In genomic region chr3:88986834-88987233, GRCh38 we compare ENCODE assay signal across 17 cellular contexts.
A peak's percentile ranks its signal among the peaks of the same experiment; 100 is the strongest.
DNase-seq lines count a peak whose midpoint lies in the region; ATAC-seq lines count a peak whose summit lies in the region.
"Had no signal": no experiment of that assay in that cellular context is flagged by ENCODE, and none has a peak within 500 bp of the region (broad histone marks: within the 10 kb centered on the region; RNA-seq: fewer than 3 reads in every experiment).

No MANE protein-coding gene starts in this region.

- H3K36me3 ChIP-seq in GM23248 (ENCODE audit: low read depth) (no peaks in the 10 kb centered on the region), adipocyte (ENCODE audit: control insufficient read depth, insufficient read depth, low read length, severe bottlenecking) (no peaks in the 10 kb centered on the region)
- H3K36me3 ChIP-seq: MG63, vagina had no signal

- H3K4me1 Mint-ChIP-seq in activated T-helper 1 cell treated with anti-CD3 and anti-CD28 coated beads, Interleukin-12 subunit alpha, Interleukin-12 subunit beta, Interleukin-2, Interleukin-4 antibody, amounts not matched to agents 30 ng/mL and 10 ng/mL and 1 ng/mL, durations not matched to agents 14 hours and 24 hours and 36 hours (ENCODE audit: low read depth), result no peaks in the 10 kb centered on the region
- H3K4me1 Mint-ChIP-seq: activated naive CD4-positive, alpha-beta T cell treated with anti-CD3 and anti-CD28 coated beads, Interleukin-2, amount 50 U/mL, for 24 hours had no signal

- no peaks in the 10 kb centered on the region for H3K79me2 ChIP-seq in GM23248 (ENCODE audit: insufficient read depth)
- H3K79me2 ChIP-seq: hepatocyte, parathyroid adenoma had no signal

- no peak overlapping the region for H3K4me3 Mint-ChIP-seq in activated T-helper 1 cell treated with anti-CD3 and anti-CD28 coated beads, Interleukin-12 subunit alpha, Interleukin-12 subunit beta, Interleukin-2, Interleukin-4 antibody, amounts not matched to agents 30 ng/mL and 10 ng/mL and 1 ng/mL, durations not matched to agents 14 hours and 24 hours and 36 hours
- H3K4me3 Mint-ChIP-seq: activated naive CD4-positive, alpha-beta T cell treated with anti-CD3 and anti-CD28 coated beads, Interleukin-2, amount 50 U/mL, for 24 hours had no signal

- H3K4me3 ChIP-seq in GM23248 (no peak overlapping the region), adipocyte (ENCODE audit: low read length) (no peak overlapping the region)
- H3K4me3 ChIP-seq: hepatocyte, MG63, vagina had no signal

- ATAC-seq in GM19351 (IDR thresholded peaks at IDR 0.05; ENCODE audit: unreplicated experiment), result no peak
- ATAC-seq: activated CD4-positive, CD25-positive, alpha-beta regulatory T cell treated with anti-CD3 and anti-CD28 coated beads, Interleukin-2, amount 50 U/mL, for 24 hours had no signal

- H3K27ac ChIP-seq in GM23248, result no peak overlapping the region
- H3K27ac ChIP-seq: hepatocyte, parathyroid adenoma, vagina had no signal

- H3K9me3 ChIP-seq in GM23248 (ENCODE audit: low read depth), result no peaks in the 10 kb centered on the region
- H3K9me3 ChIP-seq in adipocyte (ENCODE audit: control insufficient read depth, low read length), result no peaks in the 10 kb centered on the region
- H3K9me3 ChIP-seq: Caco-2, MG63, vagina had no signal

- no peaks in the 10 kb centered on the region for H3K36me3 Mint-ChIP-seq in activated T-helper 1 cell treated with anti-CD3 and anti-CD28 coated beads, Interleukin-12 subunit alpha, Interleukin-12 subunit beta, Interleukin-2, Interleukin-4 antibody, amounts not matched to agents 30 ng/mL and 10 ng/mL and 1 ng/mL, durations not matched to agents 14 hours and 24 hours and 36 hours (ENCODE audit: low read depth)
- H3K36me3 Mint-ChIP-seq: activated naive CD4-positive, alpha-beta T cell treated with anti-CD3 and anti-CD28 coated beads, Interleukin-2, amount 50 U/mL, for 24 hours had no signal

- intact Hi-C loops in activated T-helper 1 cell treated with anti-CD3 and anti-CD28 coated beads, Interleukin-12 subunit alpha, Interleukin-12 subunit beta, Interleukin-2, Interleukin-4 antibody, amounts not matched to agents 30 ng/mL and 10 ng/mL and 1 ng/mL, durations not matched to agents 14 hours and 24 hours and 36 hours (cut with micrococcal nuclease), result no loop called here

- no peak overlapping the region for H3K4me2 ChIP-seq in GM23248 (ENCODE audit: unreplicated experiment)
- H3K4me2 ChIP-seq: hepatocyte had no signal

- WGBS in GM23248 (ENCODE audit: low coverage in 1 of 2, low lambda C conversion rate in 2 of 2, missing lambda C conversion rate in 2 of 2), 2 experiments, result 23 to 28% methylated on average over 2 of the region's 2 CpGs

- no peak overlapping the region for H2AFZ ChIP-seq in GM23248
- H2AFZ ChIP-seq: hepatocyte, parathyroid adenoma had no signal

- peak; percentile 79 for DNase-seq in GM23248
- DNase-seq in adipocyte (ENCODE audit: low read depth), result peak; percentile 84
- DNase-seq in fibroblast of peridontal ligament (ENCODE audit: extremely low read depth), result peak; percentile 90
- no peak for DNase-seq in activated CD4-positive, alpha-beta T cell treated with anti-CD3 and anti-CD28 coated beads for 4 hours
- no peak for DNase-seq in NCI-H128 (lab: John Stamatoyannopoulos, UW; ENCODE audit: unreplicated experiment)
- DNase-seq in activated T-helper 1 cell treated with anti-CD3 and anti-CD28 coated beads, Interleukin-12 subunit alpha, Interleukin-12 subunit beta, Interleukin-2, Interleukin-4 antibody, amounts not matched to agents 30 ng/mL and 10 ng/mL and 1 ng/mL, durations not matched to agents 14 hours and 24 hours and 36 hours (ENCODE audit: low spot score), result no peak
- DNase-seq: Caco-2, GF-D8, MG63, NCI-H82, T-helper 2 cell had no signal

- H3K9me3 Mint-ChIP-seq in activated T-helper 1 cell treated with anti-CD3 and anti-CD28 coated beads, Interleukin-12 subunit alpha, Interleukin-12 subunit beta, Interleukin-2, Interleukin-4 antibody, amounts not matched to agents 30 ng/mL and 10 ng/mL and 1 ng/mL, durations not matched to agents 14 hours and 24 hours and 36 hours, result no peaks in the 10 kb centered on the region

- no peaks in the 10 kb centered on the region for H3F3A ChIP-seq in GM23248 (ENCODE audit: insufficient read depth)

- H3K27ac Mint-ChIP-seq in activated T-helper 1 cell treated with anti-CD3 and anti-CD28 coated beads, Interleukin-12 subunit alpha, Interleukin-12 subunit beta, Interleukin-2, Interleukin-4 antibody, amounts not matched to agents 30 ng/mL and 10 ng/mL and 1 ng/mL, durations not matched to agents 14 hours and 24 hours and 36 hours, result no peak overlapping the region
- H3K27ac Mint-ChIP-seq: activated naive CD4-positive, alpha-beta T cell treated with anti-CD3 and anti-CD28 coated beads, Interleukin-2, amount 50 U/mL, for 24 hours had no signal

- H3K27me3 Mint-ChIP-seq in activated T-helper 1 cell treated with anti-CD3 and anti-CD28 coated beads, Interleukin-12 subunit alpha, Interleukin-12 subunit beta, Interleukin-2, Interleukin-4 antibody, amounts not matched to agents 30 ng/mL and 10 ng/mL and 1 ng/mL, durations not matched to agents 14 hours and 24 hours and 36 hours (ENCODE audit: insufficient read depth), result no peaks in the 10 kb centered on the region
- H3K27me3 Mint-ChIP-seq: activated naive CD4-positive, alpha-beta T cell treated with anti-CD3 and anti-CD28 coated beads, Interleukin-2, amount 50 U/mL, for 24 hours had no signal

- peaks cover 9% of the 10 kb centered on the region for H3K27me3 ChIP-seq in GM23248 (replicated peaks; ENCODE audit: insufficient read depth)
- H3K27me3 ChIP-seq in adipocyte (replicated peaks; ENCODE audit: control insufficient read depth, insufficient read depth, low read length), result peaks cover 8% of the 10 kb centered on the region
- H3K27me3 ChIP-seq: hepatocyte, MG63, vagina had no signal

- H3K4me1 ChIP-seq in GM23248 (ENCODE audit: insufficient read depth), result peaks cover 15% of the 10 kb centered on the region
- H3K4me1 ChIP-seq in adipocyte (ENCODE audit: control insufficient read depth, insufficient read depth, low read length), result peaks cover 7% of the 10 kb centered on the region
- H3K4me1 ChIP-seq: Caco-2, parathyroid adenoma, vagina had no signal

- in situ Hi-C loops in GM23248 (cut with MboI), result no loop called here

- H3K9ac ChIP-seq in GM23248 (no peak overlapping the region), adipocyte (ENCODE audit: low read length) (no peak overlapping the region)
- H3K9ac ChIP-seq: parathyroid adenoma had no signal

- no peaks in the 10 kb centered on the region for H4K20me1 ChIP-seq in GM23248 (ENCODE audit: insufficient read depth)

- no peaks in the 10 kb centered on the region for H3K9me2 ChIP-seq in GM23248 (ENCODE audit: insufficient read depth)

Comparison
In these comparisons a context has a peak if more than half of its experiments do, and no peak if none do; other contexts are left out.
1. DNase-seq: peak in GM23248 (single experiment), adipocyte (single experiment) and fibroblast of peridontal ligament (single experiment); none in activated CD4-positive, alpha-beta T cell treated with anti-CD3 and anti-CD28 coated beads for 4 hours (0 of 2), NCI-H128 (single experiment) and activated T-helper 1 cell treated with anti-CD3 and anti-CD28 coated beads, Interleukin-12 subunit alpha, Interleukin-12 subunit beta, Interleukin-2, Interleukin-4 antibody, amounts not matched to agents 30 ng/mL and 10 ng/mL and 1 ng/mL, durations not matched to agents 14 hours and 24 hours and 36 hours (single experiment).